Comparison of ENCODE assay signal across 17 cellular contexts in genomic region chr17:82295472-82295814, GRCh38. TPM values are rescaled to one million over a fixed set of nuclear protein-coding genes. Genes with fewer than 3 reads are reported as not detected.
DNase-seq lines count a peak whose midpoint lies in the region; ATAC-seq and TF ChIP-seq lines count a peak whose summit lies in the region.
"Had no signal": no experiment of that assay in that cellular context is flagged by ENCODE, and none has a peak within 500 bp of the region (broad histone marks: within the 10 kb centered on the region; RNA-seq: fewer than 3 reads in every experiment).

No MANE protein-coding gene starts in this region.

- H3K4me1 ChIP-seq in RWPE2 (ENCODE audit: insufficient read depth, poor library complexity, severe bottlenecking) (peaks cover 50% of the 10 kb centered on the region), prostate gland (replicated peaks) (peaks cover 25% of the 10 kb centered on the region)

- intact Hi-C loops in activated CD4-positive, alpha-beta memory T cell treated with anti-CD3 and anti-CD28 coated beads for 36 hours (cut with micrococcal nuclease), result loop anchor here (5.0 kb wide), 2 partner anchors 57 to 88 kb away; no protein-coding TSS in a partner anchor
- intact Hi-C loops in prostate gland (cut with DNase I), result loop anchor here (10.0 kb wide), 1 partner anchor 61 kb away; no protein-coding TSS in a partner anchor

- H3K36me3 ChIP-seq in RWPE2 (ENCODE audit: low read depth) (peaks cover 5% of the 10 kb centered on the region; the same call in 1 of the 2 replicates), prostate gland (no peaks in the 10 kb centered on the region)

- peaks cover 28% of the 10 kb centered on the region for H3K36me3 Mint-ChIP-seq in activated CD4-positive, alpha-beta memory T cell treated with anti-CD3 and anti-CD28 coated beads for 36 hours
- H3K36me3 Mint-ChIP-seq in activated CD4-positive, alpha-beta memory T cell treated with anti-CD3 and anti-CD28 coated beads, Interleukin-2, amount 10 ng/mL, durations not matched to agents 7 days and 5 days (ENCODE audit: low read depth), result peaks cover 15% of the 10 kb centered on the region

- peak overlapping the region; percentile 99 for H3K27ac ChIP-seq in RWPE2 (ENCODE audit: poor library complexity, severe bottlenecking)
- peak overlapping the region; percentile 99 for H3K27ac ChIP-seq in prostate gland

- peak overlapping the region; percentile 100 for H3K27ac Mint-ChIP-seq in activated CD4-positive, alpha-beta memory T cell treated with anti-CD3 and anti-CD28 coated beads for 36 hours
- H3K27ac Mint-ChIP-seq in activated CD4-positive, alpha-beta memory T cell treated with anti-CD3 and anti-CD28 coated beads, Interleukin-2, amount 10 ng/mL, durations not matched to agents 7 days and 5 days, result no peak overlapping the region
- H3K27ac Mint-ChIP-seq: GM23338 had no signal

- CTCF ChIA-PET in activated CD4-positive, alpha-beta memory T cell treated with anti-CD3 and anti-CD28 coated beads for 36 hours (lab: Charles Lee), result no interaction called here
- CTCF ChIA-PET in activated CD4-positive, alpha-beta memory T cell treated with anti-CD3 and anti-CD28 coated beads, Interleukin-2, amount 10 ng/mL, durations not matched to agents 7 days and 5 days (lab: Charles Lee), result no interaction called here

- TF ChIP-seq POLR2A in prostate gland (IDR thresholded peaks at IDR 0.05), result no peak

- no peak for ATAC-seq in RWPE2 (ENCODE audit: low read depth)
- no peak for ATAC-seq in HG03378 (IDR thresholded peaks at IDR 0.05; ENCODE audit: unreplicated experiment)
- ATAC-seq: GM23338 had no signal

- H3K4me1 Mint-ChIP-seq in activated CD4-positive, alpha-beta memory T cell treated with anti-CD3 and anti-CD28 coated beads for 36 hours (ENCODE audit: low read depth), result peaks cover 65% of the 10 kb centered on the region
- peaks cover 74% of the 10 kb centered on the region for H3K4me1 Mint-ChIP-seq in activated CD4-positive, alpha-beta memory T cell treated with anti-CD3 and anti-CD28 coated beads, Interleukin-2, amount 10 ng/mL, durations not matched to agents 7 days and 5 days

- POLR2A ChIA-PET in activated CD4-positive, alpha-beta memory T cell treated with anti-CD3 and anti-CD28 coated beads for 36 hours (lab: Charles Lee), result interaction anchor here (5.2 kb wide), 1 partner anchor 27 kb away, joined by 47 read pairs; no protein-coding TSS in a partner anchor
- POLR2A ChIA-PET in activated CD4-positive, alpha-beta memory T cell treated with anti-CD3 and anti-CD28 coated beads, Interleukin-2, amount 10 ng/mL, durations not matched to agents 7 days and 5 days (lab: Charles Lee), result interaction anchor here (1.2 to 4.2 kb wide), 2 partner anchors 15 to 20 kb away, joined by 3 to 49 read pairs; partner anchors contain the start of gene CSNK1D

- TF ChIP-seq CTCF in RWPE2 (IDR thresholded peaks at IDR 0.05; ENCODE audit: poor library complexity, severe bottlenecking) (no peak), fibroblast of mammary gland (conservative IDR thresholded peaks at IDR 0.05; ENCODE audit: control insufficient read depth, insufficient read depth, low read depth, low read length) (no peak), prostate gland (IDR thresholded peaks at IDR 0.05) (no peak)

- DNase-seq in activated CD4-positive, alpha-beta memory T cell treated with anti-CD3 and anti-CD28 coated beads for 36 hours, result no peak
- DNase-seq in activated CD4-positive, alpha-beta memory T cell treated with anti-CD3 and anti-CD28 coated beads, Interleukin-2, amount 10 ng/mL, durations not matched to agents 7 days and 5 days, result no peak
- DNase-seq in RWPE2 (ENCODE audit: low spot score) (no peak), fibroblast of mammary gland (ENCODE audit: low read depth) (peak; percentile 39), prostate gland (ENCODE audit: low spot score) (no peak), AG08396 (ENCODE audit: low spot score) (no peak)
- DNase-seq in stimulated activated CD4-positive, alpha-beta T cell treated with anti-CD3 and anti-CD28 coated beads, Interleukin-2, amount 100 ng/mL, for 24 hours, result no peak
- DNase-seq: amniotic stem cell; erythroblast; glutamatergic neuron; NCI-H2107; NCI-H748 treated with DMSO at 0.1 percent for 48 hours; RPMI8226; stimulated activated CD4-positive, alpha-beta T cell treated with anti-CD3 and anti-CD28 coated beads, Interleukin-4, amount 100 ng/mL, for 24 hours had no signal

- no peaks in the 10 kb centered on the region for H3K27me3 Mint-ChIP-seq in activated CD4-positive, alpha-beta memory T cell treated with anti-CD3 and anti-CD28 coated beads for 36 hours
- no peaks in the 10 kb centered on the region for H3K27me3 Mint-ChIP-seq in activated CD4-positive, alpha-beta memory T cell treated with anti-CD3 and anti-CD28 coated beads, Interleukin-2, amount 10 ng/mL, durations not matched to agents 7 days and 5 days

- H3K4me3 Mint-ChIP-seq in activated CD4-positive, alpha-beta memory T cell treated with anti-CD3 and anti-CD28 coated beads for 36 hours, result peak overlapping the region; percentile 6
- no peak overlapping the region for H3K4me3 Mint-ChIP-seq in activated CD4-positive, alpha-beta memory T cell treated with anti-CD3 and anti-CD28 coated beads, Interleukin-2, amount 10 ng/mL, durations not matched to agents 7 days and 5 days
- H3K4me3 Mint-ChIP-seq: GM23338 had no signal

- WGBS in prostate gland, result 77% methylated on average over 4 of the region's 4 CpGs

- no peaks in the 10 kb centered on the region for H3K27me3 ChIP-seq in RWPE2 (ENCODE audit: insufficient read depth, poor library complexity, severe bottlenecking)
- H3K27me3 ChIP-seq in prostate gland (replicated peaks; ENCODE audit: insufficient read depth), result no peaks in the 10 kb centered on the region

- H3K4me3 ChIP-seq in RWPE2 (ENCODE audit: severe bottlenecking) (no peak overlapping the region), fibroblast of mammary gland (ENCODE audit: control insufficient read depth, low read depth, low read length) (no peak overlapping the region), prostate gland (no peak overlapping the region)
- H3K4me3 ChIP-seq: GM23338 had no signal

- H3K9me3 ChIP-seq in RWPE2 (ENCODE audit: severe bottlenecking) (no peaks in the 10 kb centered on the region), prostate gland (no peaks in the 10 kb centered on the region)

- H3K9me3 Mint-ChIP-seq in activated CD4-positive, alpha-beta memory T cell treated with anti-CD3 and anti-CD28 coated beads for 36 hours, result no peaks in the 10 kb centered on the region
- H3K9me3 Mint-ChIP-seq in activated CD4-positive, alpha-beta memory T cell treated with anti-CD3 and anti-CD28 coated beads, Interleukin-2, amount 10 ng/mL, durations not matched to agents 7 days and 5 days, result no peaks in the 10 kb centered on the region
- H3K9me3 Mint-ChIP-seq: GM23338 had no signal

RNA-seq across cellular contexts. Expression of gene CSNK1D, which starts 21.9 kb away (rescaled TPM):
- total RNA-seq in activated CD4-positive, alpha-beta memory T cell treated with anti-CD3 and anti-CD28 coated beads for 36 hours, result 100 to 1,000 TPM; 110 to 111 TPM
- 100 to 1,000 TPM; 116 TPM for total RNA-seq in activated CD4-positive, alpha-beta memory T cell treated with anti-CD3 and anti-CD28 coated beads, Interleukin-2, amount 10 ng/mL, durations not matched to agents 7 days and 5 days
- total RNA-seq in prostate gland, result 100 to 1,000 TPM in 1 of 2 donors, 10 to 100 TPM in 1; 80.3 to 155 TPM

RNA-seq across cellular contexts. Expression of gene CD7, which starts 22.0 kb away (rescaled TPM):
- total RNA-seq in activated CD4-positive, alpha-beta memory T cell treated with anti-CD3 and anti-CD28 coated beads for 36 hours, result 100 to 1,000 TPM; 570 to 574 TPM
- total RNA-seq in activated CD4-positive, alpha-beta memory T cell treated with anti-CD3 and anti-CD28 coated beads, Interleukin-2, amount 10 ng/mL, durations not matched to agents 7 days and 5 days, result 100 to 1,000 TPM; 138 to 140 TPM
- total RNA-seq in prostate gland, result 1 to 10 TPM in 1 of 2 donors, not detected in 1; 2.8 TPM
- total RNA-seq: kidney epithelial cell had no signal

RNA-seq across cellular contexts. Expression of gene SECTM1, which starts 38.1 kb away (rescaled TPM):
- 10 to 100 TPM; 12.2 to 12.7 TPM for total RNA-seq in activated CD4-positive, alpha-beta memory T cell treated with anti-CD3 and anti-CD28 coated beads for 36 hours
- total RNA-seq in activated CD4-positive, alpha-beta memory T cell treated with anti-CD3 and anti-CD28 coated beads, Interleukin-2, amount 10 ng/mL, durations not matched to agents 7 days and 5 days, result 10 to 100 TPM; 18.3 to 18.5 TPM
- 10 to 100 TPM in 1 of 2 donors, 1 to 10 TPM in 1; 9.0 to 12.5 TPM for total RNA-seq in prostate gland
- total RNA-seq: kidney epithelial cell had no signal

Comparison
In these comparisons a context has a peak if more than half of its experiments do, and no peak if none do; other contexts are left out.
1. RNA of gene CD7, which starts 22.0 kb away (total RNA-seq): 570 to 574 TPM in activated CD4-positive, alpha-beta memory T cell treated with anti-CD3 and anti-CD28 coated beads for 36 hours and 138 to 140 TPM in activated CD4-positive, alpha-beta memory T cell treated with anti-CD3 and anti-CD28 coated beads, Interleukin-2, amount 10 ng/mL, durations not matched to agents 7 days and 5 days; 2.8 TPM in prostate gland; every median in the first group is over 10 times any median in the second.